In genomic region chr6:2658788-2659187, GRCh38 we compare ENCODE assay signal across 11 cellular contexts.
DNase-seq lines count a peak whose midpoint lies in the region; ATAC-seq and TF ChIP-seq lines count a peak whose summit lies in the region.
"Had no signal": no experiment of that assay in that cellular context is flagged by ENCODE, and none has a peak within 500 bp of the region (broad histone marks: within the 10 kb centered on the region; RNA-seq: fewer than 3 reads in every experiment).

No MANE protein-coding gene starts in this region.

- CTCF ChIA-PET in OCI-LY7 (lab: Charles Lee; ENCODE audit: unreplicated experiment), result no interaction called here
- CTCF ChIA-PET in activated naive CD4-positive, alpha-beta T cell treated with anti-CD3 and anti-CD28 coated beads for 36 hours (lab: Charles Lee), result no interaction called here

- no peaks in the 10 kb centered on the region for H3K9me3 Mint-ChIP-seq in stimulated activated effector memory CD8-positive, alpha-beta T cell treated with anti-CD3 and anti-CD28 coated beads, Interleukin-12 subunit alpha, Interleukin-12 subunit beta, amount 100 ng/mL, for 72 hours
- H3K9me3 Mint-ChIP-seq in activated naive CD4-positive, alpha-beta T cell treated with anti-CD3 and anti-CD28 coated beads for 36 hours, result no peaks in the 10 kb centered on the region
- H3K9me3 Mint-ChIP-seq in neural progenitor cell (peaks cover 3% of the 10 kb centered on the region), GM23338 (peaks cover 15% of the 10 kb centered on the region)

- no peaks in the 10 kb centered on the region for H3K9me3 ChIP-seq in OCI-LY7 (ENCODE audit: low read length)
- no peaks in the 10 kb centered on the region for H3K9me3 ChIP-seq in neural progenitor cell (ENCODE audit: low read depth)
- H3K9me3 ChIP-seq: body of pancreas, SJCRH30 had no signal

- no peak overlapping the region for H3K9ac ChIP-seq in neural progenitor cell

- no peaks in the 10 kb centered on the region for H3K27me3 Mint-ChIP-seq in activated naive CD4-positive, alpha-beta T cell treated with anti-CD3 and anti-CD28 coated beads for 36 hours (ENCODE audit: low read depth)
- H3K27me3 Mint-ChIP-seq in neural progenitor cell (ENCODE audit: insufficient read depth, low read depth) (peaks cover 1% of the 10 kb centered on the region), GM23338 (ENCODE audit: insufficient read depth, low read depth, poor library complexity) (peaks cover 4% of the 10 kb centered on the region)

- H3K27ac ChIP-seq in OCI-LY7 (ENCODE audit: low read depth, low read length, poor library complexity, severe bottlenecking), result no peak overlapping the region
- no peak overlapping the region for H3K27ac ChIP-seq in neural progenitor cell
- no peak overlapping the region for H3K27ac ChIP-seq in GM23338 (ENCODE audit: low read depth)
- H3K27ac ChIP-seq: body of pancreas, SJCRH30 had no signal

- peak; percentile 86 for ATAC-seq in HG02938 (IDR thresholded peaks at IDR 0.05; ENCODE audit: unreplicated experiment)
- ATAC-seq in stimulated activated effector memory CD8-positive, alpha-beta T cell treated with anti-CD3 and anti-CD28 coated beads, Interleukin-12 subunit alpha, Interleukin-12 subunit beta, amount 100 ng/mL, for 72 hours, result peak; percentile 48
- ATAC-seq in GM23338, result no peak
- ATAC-seq: body of pancreas had no signal

- no peak overlapping the region for H2AFZ ChIP-seq in OCI-LY7 (ENCODE audit: low read length)
- no peak overlapping the region for H2AFZ ChIP-seq in neural progenitor cell (replicated peaks)
- H2AFZ ChIP-seq in GM23338, result no peak overlapping the region

- H3K36me3 ChIP-seq in OCI-LY7 (ENCODE audit: insufficient read depth, low read length) (no peaks in the 10 kb centered on the region), neural progenitor cell (no peaks in the 10 kb centered on the region), GM23338 (ENCODE audit: insufficient read depth) (no peaks in the 10 kb centered on the region)
- H3K36me3 ChIP-seq: SJCRH30 had no signal

- TF ChIP-seq CTCF in OCI-LY7 (conservative IDR thresholded peaks at IDR 0.05; ENCODE audit: low read length) (no peak), neural progenitor cell (IDR thresholded peaks at IDR 0.05) (no peak), GM23338 (conservative IDR thresholded peaks at IDR 0.05; ENCODE audit: low read depth in 2 of 2) (no peak)

- H3K4me3 Mint-ChIP-seq in stimulated activated effector memory CD8-positive, alpha-beta T cell treated with anti-CD3 and anti-CD28 coated beads, Interleukin-12 subunit alpha, Interleukin-12 subunit beta, amount 100 ng/mL, for 72 hours, result no peak overlapping the region
- H3K4me3 Mint-ChIP-seq in activated naive CD4-positive, alpha-beta T cell treated with anti-CD3 and anti-CD28 coated beads for 36 hours, result no peak overlapping the region
- H3K4me3 Mint-ChIP-seq in neural progenitor cell (no peak overlapping the region), GM23338 (no peak overlapping the region)

- POLR2A ChIA-PET in OCI-LY7 (lab: Charles Lee), result interaction anchor here (1.0 kb wide), 1 partner anchor 560 kb away, joined by 3 read pairs; no protein-coding TSS in a partner anchor

- intact Hi-C loops in OCI-LY7 (cut with micrococcal nuclease; ENCODE audit: unreplicated experiment), result no loop called here
- intact Hi-C loops in activated naive CD4-positive, alpha-beta T cell treated with anti-CD3 and anti-CD28 coated beads for 36 hours (cut with micrococcal nuclease), result no loop called here

- H3K4me1 Mint-ChIP-seq in stimulated activated effector memory CD8-positive, alpha-beta T cell treated with anti-CD3 and anti-CD28 coated beads, Interleukin-12 subunit alpha, Interleukin-12 subunit beta, amount 100 ng/mL, for 72 hours, result peaks cover 5% of the 10 kb centered on the region
- H3K4me1 Mint-ChIP-seq in activated naive CD4-positive, alpha-beta T cell treated with anti-CD3 and anti-CD28 coated beads for 36 hours (ENCODE audit: low read depth), result peaks cover 9% of the 10 kb centered on the region
- H3K4me1 Mint-ChIP-seq in neural progenitor cell, result peaks cover 3% of the 10 kb centered on the region
- H3K4me1 Mint-ChIP-seq in GM23338, result peaks cover 23% of the 10 kb centered on the region

- no peaks in the 10 kb centered on the region for H3K36me3 Mint-ChIP-seq in stimulated activated effector memory CD8-positive, alpha-beta T cell treated with anti-CD3 and anti-CD28 coated beads, Interleukin-12 subunit alpha, Interleukin-12 subunit beta, amount 100 ng/mL, for 72 hours
- no peaks in the 10 kb centered on the region for H3K36me3 Mint-ChIP-seq in activated naive CD4-positive, alpha-beta T cell treated with anti-CD3 and anti-CD28 coated beads for 36 hours (ENCODE audit: low read depth)
- H3K36me3 Mint-ChIP-seq in neural progenitor cell (no peaks in the 10 kb centered on the region), GM23338 (ENCODE audit: low read depth) (peaks cover 17% of the 10 kb centered on the region)

- H3K4me3 ChIP-seq in OCI-LY7 (ENCODE audit: low read depth, low read length, poor library complexity, severe bottlenecking) (no peak overlapping the region), neural progenitor cell (no peak overlapping the region), GM23338 (no peak overlapping the region)
- H3K4me3 ChIP-seq: body of pancreas, SJCRH30 had no signal

- H3K4me1 ChIP-seq in OCI-LY7 (ENCODE audit: insufficient read depth, low read length, poor library complexity, severe bottlenecking) (no peaks in the 10 kb centered on the region), neural progenitor cell (peaks cover 26% of the 10 kb centered on the region), GM23338 (ENCODE audit: insufficient read depth) (peaks cover 22% of the 10 kb centered on the region)
- H3K4me1 ChIP-seq: body of pancreas had no signal

- H3K4me2 ChIP-seq in OCI-LY7 (ENCODE audit: low read length) (no peak overlapping the region), neural progenitor cell (no peak overlapping the region), GM23338 (no peak overlapping the region)

- H3K27ac Mint-ChIP-seq in stimulated activated effector memory CD8-positive, alpha-beta T cell treated with anti-CD3 and anti-CD28 coated beads, Interleukin-12 subunit alpha, Interleukin-12 subunit beta, amount 100 ng/mL, for 72 hours, result no peak overlapping the region
- H3K27ac Mint-ChIP-seq in activated naive CD4-positive, alpha-beta T cell treated with anti-CD3 and anti-CD28 coated beads for 36 hours, result no peak overlapping the region
- no peak overlapping the region for H3K27ac Mint-ChIP-seq in neural progenitor cell
- no peak overlapping the region for H3K27ac Mint-ChIP-seq in GM23338

- H3K9me2 ChIP-seq in OCI-LY7 (ENCODE audit: insufficient read depth, low read length) (no peaks in the 10 kb centered on the region), GM23338 (ENCODE audit: insufficient read depth) (peaks cover 5% of the 10 kb centered on the region; the same call in 1 of the 2 replicates)

- H3K79me2 ChIP-seq in OCI-LY7 (ENCODE audit: insufficient read depth, low read depth, low read length), result no peaks in the 10 kb centered on the region
- H3K79me2 ChIP-seq in neural progenitor cell (ENCODE audit: low read depth), result no peaks in the 10 kb centered on the region
- H3K79me2 ChIP-seq in GM23338 (replicated peaks; ENCODE audit: insufficient read depth), result no peaks in the 10 kb centered on the region

- H3F3A ChIP-seq in neural progenitor cell (ENCODE audit: low read depth), result peaks cover 8% of the 10 kb centered on the region
- no peaks in the 10 kb centered on the region for H3F3A ChIP-seq in GM23338 (replicated peaks; ENCODE audit: low read depth)

- H4K20me1 ChIP-seq in OCI-LY7 (ENCODE audit: insufficient read depth, low read length), result no peaks in the 10 kb centered on the region
- H4K20me1 ChIP-seq in neural progenitor cell (ENCODE audit: low read depth), result no peaks in the 10 kb centered on the region
- no peaks in the 10 kb centered on the region for H4K20me1 ChIP-seq in GM23338 (replicated peaks; ENCODE audit: insufficient read depth)

- DNase-seq in SIG-M5 treated with dmso at 0.1 percent for 504 hours (lab: John Stamatoyannopoulos, UW; ENCODE audit: unreplicated experiment) (peak; percentile 9), SIG-M5 (lab: John Stamatoyannopoulos, UW) (no peak), OCI-LY7 (ENCODE audit: low spot score) (peak; percentile 43), neural progenitor cell (ENCODE audit: low spot score) (no peak), GM23338 (ENCODE audit: low spot score) (no peak)
- peak in 1 of 2 donors; percentile 26 for DNase-seq in stimulated activated effector memory CD8-positive, alpha-beta T cell treated with anti-CD3 and anti-CD28 coated beads, Interleukin-12 subunit alpha, Interleukin-12 subunit beta, amount 100 ng/mL, for 72 hours (ENCODE audit: low spot score in 2 of 2)
- DNase-seq in activated naive CD4-positive, alpha-beta T cell treated with anti-CD3 and anti-CD28 coated beads for 36 hours, result no peak
- DNase-seq: body of pancreas, H7 had no signal

- BruUV-seq in OCI-LY7 (replicated peaks; lab: Mats Ljungman, UMichigan), result no TSS peak

- H3K27me3 ChIP-seq in neural progenitor cell (no peaks in the 10 kb centered on the region), GM23338 (ENCODE audit: insufficient read depth) (no peaks in the 10 kb centered on the region)
- H3K27me3 ChIP-seq: body of pancreas, SJCRH30 had no signal

TF ChIP-seq in GM23338, 12 proteins besides CTCF, POLR2A, EP300 and RAD21:
- no peak for TF ChIP-seq EZH2 (IDR thresholded peaks at IDR 0.05; ENCODE audit: low read depth, unreplicated experiment)
- no peak for TF ChIP-seq POLR2AphosphoS5 (IDR thresholded peaks at IDR 0.05; ENCODE audit: low read depth)
- no peak for TF ChIP-seq ZNF114 (CRISPR knock-in tag; IDR thresholded peaks at IDR 0.05)

Comparison
In these comparisons a context has a peak if more than half of its experiments do, and no peak if none do; other contexts are left out.
1. DNase-seq: peak in SIG-M5 treated with dmso at 0.1 percent for 504 hours (single experiment) and OCI-LY7 (single experiment); none in SIG-M5 (single experiment), activated naive CD4-positive, alpha-beta T cell treated with anti-CD3 and anti-CD28 coated beads for 36 hours (single experiment), neural progenitor cell (single experiment) and GM23338 (single experiment).